8 cellular contexts compared by ENCODE assay signal in the genomic region with DNA sequence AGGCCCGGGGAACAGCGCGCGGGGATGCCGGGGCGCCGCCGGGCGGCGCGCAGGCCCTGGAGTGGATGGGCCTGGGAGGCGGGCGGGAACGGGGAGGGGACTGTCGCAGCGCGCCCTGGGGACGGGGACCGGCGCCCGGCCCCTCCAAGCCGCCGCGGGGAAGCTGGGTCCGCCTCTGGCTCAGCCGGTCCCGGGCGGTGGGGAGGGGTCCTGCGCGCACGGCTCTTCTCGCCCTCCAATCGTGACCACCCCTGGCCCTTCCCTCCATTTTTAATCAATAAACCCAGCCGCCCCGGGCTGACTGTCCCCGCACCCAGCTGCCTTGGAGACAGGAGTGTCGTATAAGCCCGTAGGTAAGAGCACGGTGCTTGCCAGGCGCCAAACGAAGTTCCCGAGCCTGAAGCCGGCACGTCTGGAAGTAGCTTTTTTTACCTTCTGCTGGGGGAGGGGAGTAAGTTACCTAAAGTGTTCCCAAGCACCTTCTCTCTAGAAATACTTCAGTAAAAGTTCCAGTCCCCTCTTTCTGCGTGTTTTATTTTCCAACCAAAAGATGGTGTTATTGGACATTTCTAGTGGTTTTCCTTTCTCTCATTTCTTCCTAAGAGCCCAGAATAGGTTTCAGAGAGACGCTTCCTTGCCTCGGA. TPM values are rescaled to one million over a fixed set of nuclear protein-coding genes. Genes with fewer than 3 reads are reported as not detected.
DNase-seq lines count a peak whose midpoint lies in the region; ATAC-seq, FAIRE-seq and TF ChIP-seq lines count a peak whose summit lies in the region.

No MANE protein-coding gene starts in this region.

- peaks cover 0 to under 1% of the 10 kb centered on the region in 2 donors for H3K36me3 ChIP-seq in kidney (ENCODE audit: control insufficient read depth in 1 of 2, insufficient read depth in 2 of 2, low read length in 2 of 2)

- DNase-seq in EL (peak; percentile 30), LNCaP clone FGC (ENCODE audit: low read depth) (peak; percentile 42), SW 1271 (lab: John Stamatoyannopoulos, UW) (peak; percentile 27 to 52), cardiac fibroblast (ENCODE audit: low read depth in 2 of 2) (peak; percentile 35 to 40), kidney (no peak)
- DNase-seq in stimulated activated CD4-positive, alpha-beta T cell treated with anti-CD3 and anti-CD28 coated beads, Interleukin-12 subunit alpha, Interleukin-12 subunit beta, amount 100 ng/mL, for 48 hours (ENCODE audit: low read depth in 2 of 3, low spot score in 1 of 3): peak; percentile 25 to 31 (median 26)
- DNase-seq in activated effector memory CD4-positive, alpha-beta T cell treated with anti-CD3 and anti-CD28 coated beads, Interleukin-2, amount 50 U/mL, for 16 hours: no peak

- H3K9ac ChIP-seq in kidney (ENCODE audit: low read length in 2 of 2): peak overlapping the region; percentile 41 to 75

- peak; percentile 30 for ATAC-seq in GM21825 (IDR thresholded peaks at IDR 0.05; ENCODE audit: unreplicated experiment)

- intact Hi-C loops in kidney (cut with DNase I): loop anchor here (10.0 kb wide), 1 partner anchor 68 kb away; no protein-coding TSS in a partner anchor

- peak overlapping the region; percentile 83 to 86 for H3K27ac ChIP-seq in kidney (ENCODE audit: low read depth in 2 of 2, low read length in 2 of 2)

- peak overlapping the region; percentile 55 for H3K4me3 ChIP-seq in LNCaP clone FGC (ENCODE audit: low read depth, low read length)
- H3K4me3 ChIP-seq in cardiac fibroblast (replicated peaks in 1 of 2; ENCODE audit: low read depth in 2 of 2, low read length in 2 of 2): peak overlapping the region; percentile 57 to 60
- peak overlapping the region; percentile 54 to 62 for H3K4me3 ChIP-seq in kidney (ENCODE audit: low read length in 2 of 2)

- TF ChIP-seq CTCF in LNCaP clone FGC (IDR thresholded peaks at IDR 0.05; ENCODE audit: control insufficient read depth, extremely low read depth, insufficient read depth): no peak
- no peak for TF ChIP-seq CTCF in cardiac fibroblast (IDR thresholded peaks at IDR 0.05; ENCODE audit: low read depth, low read length)
- TF ChIP-seq CTCF in kidney (IDR thresholded peaks at IDR 0.05; ENCODE audit: borderline replicate concordance, extremely low read depth, insufficient read depth): no peak

- peaks cover 18 to 36% of the 10 kb centered on the region in 2 donors for H3K4me1 ChIP-seq in kidney (ENCODE audit: control insufficient read depth in 1 of 2, insufficient read depth in 1 of 2, low read depth in 1 of 2, low read length in 2 of 2)

- H3K9me3 ChIP-seq in kidney (ENCODE audit: control insufficient read depth in 1 of 2, low read length in 2 of 2): no peaks in the 10 kb centered on the region

- FAIRE-seq in kidney (lab: Jason Lieb, UNC): no peak

RNA-seq across cellular contexts. Expression of gene TAF4, which starts 0.8 kb away (rescaled TPM):
- total RNA-seq in kidney: 18.4 TPM
- polyA plus RNA-seq in kidney (ENCODE audit: insufficient read depth, low read depth, low replicate concordance): 3.7 TPM

RNA-seq across cellular contexts. Expression of gene LSM14B, which starts 55.8 kb away (rescaled TPM):
- 31.6 TPM for total RNA-seq in kidney
- 18.0 TPM for polyA plus RNA-seq in kidney (ENCODE audit: insufficient read depth, low read depth, low replicate concordance)

Comparison
In these comparisons a context has a peak if more than half of its experiments do, and no peak if none do; other contexts are left out.
1. DNase-seq: peak in EL (single experiment), LNCaP clone FGC (single experiment), SW 1271 (2 of 2), cardiac fibroblast (2 of 2) and stimulated activated CD4-positive, alpha-beta T cell treated with anti-CD3 and anti-CD28 coated beads, Interleukin-12 subunit alpha, Interleukin-12 subunit beta, amount 100 ng/mL, for 48 hours (3 of 3); none in kidney (single experiment) and activated effector memory CD4-positive, alpha-beta T cell treated with anti-CD3 and anti-CD28 coated beads, Interleukin-2, amount 50 U/mL, for 16 hours (single experiment).
2. Peak in every context shown above with its lines, with median percentiles within 50 percentile points of each other: H3K4me3 ChIP-seq.